ENCODE assay signal across 14 cellular contexts in genomic region chr15:56739964-56740640, GRCh38. TPM values are rescaled to one million over a fixed set of nuclear protein-coding genes. Genes with fewer than 3 reads are reported as not detected.
DNase-seq lines count a peak whose midpoint lies in the region; ATAC-seq and TF ChIP-seq lines count a peak whose summit lies in the region.
"Had no signal": no experiment of that assay in that cellular context is flagged by ENCODE, and none has a peak within 500 bp of the region (broad histone marks: within the 10 kb centered on the region; RNA-seq: fewer than 3 reads in every experiment).

No MANE protein-coding gene starts in this region.

- no peak overlapping the region for H3K27ac ChIP-seq in coronary artery
- H3K27ac ChIP-seq: gastrocnemius medialis, tibial artery had no signal

- peaks cover 0 to 6% (median 0%) of the 10 kb centered on the region in 7 donors for H3K9me3 Mint-ChIP-seq in CD14-positive monocyte
- H3K9me3 Mint-ChIP-seq in natural killer cell treated with Interleukin-12 subunit alpha and Interleukin-12 subunit beta and Interleukin-15 and Interleukin-18, amount 100 ng/mL, for 72 hours: no peaks in the 10 kb centered on the region
- H3K9me3 Mint-ChIP-seq: activated T-cell treated with anti-CD3 and anti-CD28 coated beads, Interleukin-2, amount 50 U/mL, for 24 hours had no signal

- POLR2A ChIA-PET in HEK293T (lab: Yijun Ruan, JAX): no interaction called here

- H3K4me3 ChIP-seq in fibroblast of pulmonary artery (replicated peaks; ENCODE audit: low read depth, low read length) (no peak overlapping the region), coronary artery (no peak overlapping the region)
- H3K4me3 ChIP-seq: gastrocnemius medialis, tibial artery had no signal

- CTCF ChIA-PET in HEK293T (lab: Yijun Ruan, JAX): no interaction called here

- H3K36me3 Mint-ChIP-seq in CD14-positive monocyte: no peaks in the 10 kb centered on the region
- H3K36me3 Mint-ChIP-seq in natural killer cell treated with Interleukin-12 subunit alpha and Interleukin-12 subunit beta and Interleukin-15 and Interleukin-18, amount 100 ng/mL, for 72 hours: no peaks in the 10 kb centered on the region

- no peak overlapping the region for H3K27ac Mint-ChIP-seq in CD14-positive monocyte
- H3K27ac Mint-ChIP-seq in natural killer cell treated with Interleukin-12 subunit alpha and Interleukin-12 subunit beta and Interleukin-15 and Interleukin-18, amount 100 ng/mL, for 72 hours: no peak overlapping the region
- H3K27ac Mint-ChIP-seq: activated T-cell treated with anti-CD3 and anti-CD28 coated beads, Interleukin-2, amount 50 U/mL, for 24 hours had no signal

- no peak overlapping the region for H3K4me3 Mint-ChIP-seq in CD14-positive monocyte
- H3K4me3 Mint-ChIP-seq in natural killer cell treated with Interleukin-12 subunit alpha and Interleukin-12 subunit beta and Interleukin-15 and Interleukin-18, amount 100 ng/mL, for 72 hours: no peak overlapping the region
- H3K4me3 Mint-ChIP-seq: activated T-cell treated with anti-CD3 and anti-CD28 coated beads, Interleukin-2, amount 50 U/mL, for 24 hours had no signal

- intact Hi-C loops in CD14-positive monocyte (cut with micrococcal nuclease): no loop called here

- no peaks in the 10 kb centered on the region for H3K27me3 Mint-ChIP-seq in CD14-positive monocyte (ENCODE audit: low read depth in 3 of 3)
- peaks cover 17 to 21% of the 10 kb centered on the region in 2 donors for H3K27me3 Mint-ChIP-seq in natural killer cell treated with Interleukin-12 subunit alpha and Interleukin-12 subunit beta and Interleukin-15 and Interleukin-18, amount 100 ng/mL, for 72 hours

- H3K4me1 Mint-ChIP-seq in CD14-positive monocyte: no peaks in the 10 kb centered on the region
- H3K4me1 Mint-ChIP-seq in natural killer cell treated with Interleukin-12 subunit alpha and Interleukin-12 subunit beta and Interleukin-15 and Interleukin-18, amount 100 ng/mL, for 72 hours (ENCODE audit: low read depth in 2 of 2): peaks cover 0 to 2% of the 10 kb centered on the region in 2 donors

- ATAC-seq in natural killer cell treated with Interleukin-12 subunit alpha and Interleukin-12 subunit beta and Interleukin-15 and Interleukin-18, amount 100 ng/mL, for 72 hours: no peak
- ATAC-seq in stimulated activated naive CD8-positive, alpha-beta T cell treated with anti-CD3 and anti-CD28 coated beads, Interleukin-15, Interleukin-2, amounts not matched to agents 100 U/mL and 50 U/mL, for 24 hours: no peak
- ATAC-seq: gastrocnemius medialis had no signal

- DNase-seq in CD14-positive monocyte (ENCODE audit: low spot score) (no peak), HEK293T (ENCODE audit: extremely low spot score) (peak; percentile 12), RKO (ENCODE audit: low spot score) (peak; percentile 53), fibroblast of pulmonary artery (ENCODE audit: low read depth) (no peak), globus pallidus (ENCODE audit: low spot score) (no peak), coronary artery (ENCODE audit: low spot score) (no peak)
- DNase-seq in natural killer cell treated with Interleukin-12 subunit alpha and Interleukin-12 subunit beta and Interleukin-15 and Interleukin-18, amount 100 ng/mL, for 72 hours (ENCODE audit: low spot score): no peak
- no peak for DNase-seq in stimulated activated naive CD8-positive, alpha-beta T cell treated with anti-CD3 and anti-CD28 coated beads, Interleukin-15, Interleukin-2, amounts not matched to agents 100 U/mL and 50 U/mL, for 24 hours
- DNase-seq: activated T-cell treated with anti-CD3 and anti-CD28 coated beads, Interleukin-2, amount 50 U/mL, for 24 hours; DMS153; gastrocnemius medialis; NCI-H446 treated with DMSO at 0.1 percent for 48 hours; T-helper 9 cell; tibial artery had no signal

- TF ChIP-seq CTCF in CD14-positive monocyte (IDR thresholded peaks at IDR 0.05): peak; percentile 47
- peak; percentile 12 for TF ChIP-seq CTCF in fibroblast of pulmonary artery (IDR thresholded peaks at IDR 0.05; ENCODE audit: low read length, missing control alignments)
- TF ChIP-seq CTCF in coronary artery (IDR thresholded peaks at IDR 0.05): no peak

TF ChIP-seq in HEK293T, 16 proteins besides CTCF, POLR2A, EP300 and RAD21:
- TF ChIP-seq FOXM1 (IDR thresholded peaks at IDR 0.05; ENCODE audit: borderline replicate concordance): no peak
- no peak for TF ChIP-seq FOXK2 (IDR thresholded peaks at IDR 0.05)
- TF ChIP-seq ELF4 (IDR thresholded peaks at IDR 0.05): no peak
- no peak for TF ChIP-seq LEF1 (IDR thresholded peaks at IDR 0.05; ENCODE audit: borderline replicate concordance)
- TF ChIP-seq TARDBP (IDR thresholded peaks at IDR 0.05): no peak
- TF ChIP-seq FOXA1 (IDR thresholded peaks at IDR 0.05): no peak
- no peak for TF ChIP-seq CTBP1 (IDR thresholded peaks at IDR 0.05; ENCODE audit: borderline replicate concordance)
- no peak for TF ChIP-seq L3MBTL2 (conservative IDR thresholded peaks at IDR 0.05)
- no peak for TF ChIP-seq HDGF (IDR thresholded peaks at IDR 0.05; ENCODE audit: borderline replicate concordance)
- TF ChIP-seq PKNOX1 (IDR thresholded peaks at IDR 0.05): no peak
- TF ChIP-seq NFRKB (IDR thresholded peaks at IDR 0.05): no peak
- TF ChIP-seq ARNT (IDR thresholded peaks at IDR 0.05): no peak

RNA-seq across cellular contexts. Expression of gene ZNF280D, which starts 6.8 kb away (rescaled TPM):
- polyA plus RNA-seq in CD14-positive monocyte: 1 to 10 TPM; 5.1 to 8.0 TPM
- total RNA-seq in natural killer cell treated with Interleukin-12 subunit alpha and Interleukin-12 subunit beta and Interleukin-15 and Interleukin-18, amount 100 ng/mL, for 72 hours: 10 to 100 TPM; 24.4 to 25.0 TPM

Comparison
In these comparisons a context has a peak if more than half of its experiments do, and no peak if none do; other contexts are left out.
1. DNase-seq: peak in HEK293T (single experiment) and RKO (single experiment); none in CD14-positive monocyte (single experiment), fibroblast of pulmonary artery (single experiment), globus pallidus (single experiment), natural killer cell treated with Interleukin-12 subunit alpha and Interleukin-12 subunit beta and Interleukin-15 and Interleukin-18, amount 100 ng/mL, for 72 hours (single experiment), stimulated activated naive CD8-positive, alpha-beta T cell treated with anti-CD3 and anti-CD28 coated beads, Interleukin-15, Interleukin-2, amounts not matched to agents 100 U/mL and 50 U/mL, for 24 hours (single experiment) and coronary artery (single experiment).